Comparison of ENCODE assay signal across 12 cellular contexts in the genomic region with DNA sequence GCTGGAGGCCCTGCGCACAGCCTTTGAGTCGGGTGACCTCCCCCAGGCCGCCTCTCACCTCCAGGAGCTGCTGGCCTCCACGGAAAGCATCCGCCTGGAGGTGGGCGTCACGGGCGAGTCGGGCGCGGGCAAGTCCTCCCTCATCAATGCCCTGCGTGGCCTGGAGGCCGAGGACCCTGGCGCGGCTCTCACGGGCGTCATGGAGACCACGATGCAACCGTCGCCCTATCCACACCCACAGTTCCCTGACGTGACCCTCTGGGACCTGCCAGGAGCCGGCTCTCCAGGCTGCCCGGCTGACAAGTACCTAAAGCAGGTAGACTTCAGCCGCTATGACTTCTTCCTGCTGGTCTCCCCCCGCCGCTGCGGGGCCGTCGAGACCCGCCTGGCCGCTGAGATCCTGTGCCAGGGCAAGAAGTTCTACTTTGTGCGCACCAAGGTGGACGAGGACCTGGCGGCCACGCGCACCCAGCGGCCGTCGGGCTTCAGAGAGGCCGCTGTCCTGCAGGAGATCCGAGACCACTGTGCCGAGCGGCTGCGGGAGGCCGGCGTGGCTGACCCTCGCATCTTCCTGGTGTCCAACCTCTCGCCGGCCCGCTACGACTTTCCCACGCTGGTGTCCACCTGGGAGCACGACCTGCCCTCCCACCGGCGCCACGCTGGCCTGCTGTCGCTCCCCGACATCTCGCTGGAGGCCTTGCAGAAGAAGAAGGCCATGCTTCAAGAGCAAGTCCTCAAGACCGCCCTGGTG. TPM values are rescaled to one million over a fixed set of nuclear protein-coding genes. Genes with fewer than 3 reads are reported as not detected.
"Had no signal": no experiment of that assay in that cellular context is flagged by ENCODE, and none has a peak within 500 bp of the region (broad histone marks: within the 10 kb centered on the region; RNA-seq: fewer than 3 reads in every experiment).

No MANE protein-coding gene starts in this region.

- H3K4me3 Mint-ChIP-seq: H9, HFFc6, IgD-negative memory B cell had no signal

- H3K9me3 Mint-ChIP-seq: H9, HFFc6, IgD-negative memory B cell had no signal

- H3K4me1 Mint-ChIP-seq: IgD-negative memory B cell had no signal

- H3K4me3 ChIP-seq: GM23248 had no signal

- H3K36me3 Mint-ChIP-seq: IgD-negative memory B cell had no signal

- H3K27ac Mint-ChIP-seq: HFFc6, IgD-negative memory B cell had no signal

- H3K27ac ChIP-seq: GM23248, HL-60, KMS-11 had no signal

- FAIRE-seq: H54, HepG2 had no signal

- H3K9ac ChIP-seq: GM23248, KMS-11 had no signal

- ATAC-seq: HepG2 had no signal

- H2AFZ ChIP-seq: GM23248 had no signal

- H3K4me2 ChIP-seq: KMS-11 had no signal

- DNase-seq: GM23248, GOT3, H9, HCEC 1CT, HFFc6, KBM-7 had no signal

RNA-seq across cellular contexts. Expression of a gene that starts 2.9 kb away (rescaled TPM):
- total RNA-seq: GM23248, H9, HepG2, HFFc6, HT1080 had no signal
- polyA plus RNA-seq: GM23248, HepG2, IgD-negative memory B cell had no signal
